In the genomic region with DNA sequence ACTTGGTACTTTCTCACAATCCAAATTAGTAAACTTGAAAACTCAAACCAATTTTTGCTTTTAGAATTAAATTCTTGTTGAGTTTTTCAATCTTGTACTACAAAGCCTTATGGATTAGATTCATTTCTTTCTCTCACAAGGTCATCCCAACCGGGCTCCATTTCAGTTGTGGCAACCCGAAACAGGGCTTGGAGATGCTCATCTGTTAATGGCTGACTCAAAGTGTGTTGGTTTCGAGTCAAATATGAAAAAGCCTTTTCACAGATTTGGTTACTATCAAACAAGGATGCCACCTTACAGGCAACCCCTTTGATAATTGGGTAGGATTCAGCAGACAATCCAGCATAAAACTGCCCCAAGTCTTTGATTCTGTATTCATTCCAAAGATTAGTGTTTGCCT, we compare ENCODE assay signal across 10 cellular contexts. TPM values are rescaled to one million over a fixed set of nuclear protein-coding genes. Genes with fewer than 3 reads are reported as not detected.
DNase-seq lines count a peak whose midpoint lies in the region; ATAC-seq and TF ChIP-seq lines count a peak whose summit lies in the region.
"Had no signal": no experiment of that assay in that cellular context is flagged by ENCODE, and none has a peak within 500 bp of the region (broad histone marks: within the 10 kb centered on the region; RNA-seq: fewer than 3 reads in every experiment).

No MANE protein-coding gene starts in this region.

- peaks cover 27% of the 10 kb centered on the region for H3K36me3 Mint-ChIP-seq in stimulated activated memory B cell treated with anti-CD40 and anti-IgM and Interleukin-4, amounts not matched to agents 10 μg/mL and 1 μg/mL and 100 μg/mL, for 72 hours

- peaks cover 0 to 20% (median 0%) of the 10 kb centered on the region in 3 donors for H3K36me3 ChIP-seq in Peyer's patch

- peak overlapping the region; percentile 45 for H3K4me3 Mint-ChIP-seq in stimulated activated memory B cell treated with anti-CD40 and anti-IgM and Interleukin-4, amounts not matched to agents 10 μg/mL and 1 μg/mL and 100 μg/mL, for 72 hours
- H3K4me3 Mint-ChIP-seq: stimulated activated naive CD8-positive, alpha-beta T cell treated with anti-CD3 and anti-CD28 coated beads, Interleukin-15, Interleukin-2, amounts not matched to agents 100 ng/mL and 50 ng/mL, for 24 hours had no signal

- H3K27me3 Mint-ChIP-seq in stimulated activated memory B cell treated with anti-CD40 and anti-IgM and Interleukin-4, amounts not matched to agents 10 μg/mL and 1 μg/mL and 100 μg/mL, for 72 hours, result no peaks in the 10 kb centered on the region
- H3K27me3 Mint-ChIP-seq: stimulated activated naive CD8-positive, alpha-beta T cell treated with anti-CD3 and anti-CD28 coated beads, Interleukin-15, Interleukin-2, amounts not matched to agents 100 ng/mL and 50 ng/mL, for 24 hours had no signal

- peak overlapping the region in 3 of 4 donors; percentile 95 to 100 (median 97) for H3K27ac ChIP-seq in Peyer's patch

- H3K9me3 ChIP-seq in Peyer's patch (no peaks in the 10 kb centered on the region), iPS-18c (ENCODE audit: control insufficient read depth, insufficient read depth, low read length) (no peaks in the 10 kb centered on the region)

- no peak for TF ChIP-seq CTCF in Peyer's patch (IDR thresholded peaks at IDR 0.05)

- no peak for ATAC-seq in stimulated activated memory B cell treated with anti-CD40 and anti-IgM and Interleukin-4, amounts not matched to agents 10 μg/mL and 1 μg/mL and 100 μg/mL, for 72 hours
- ATAC-seq in GM21529 (IDR thresholded peaks at IDR 0.05; ENCODE audit: unreplicated experiment), result no peak
- no peak for ATAC-seq in HG02852 (IDR thresholded peaks at IDR 0.05; ENCODE audit: unreplicated experiment)

- peaks cover 21% of the 10 kb centered on the region for H3K4me1 Mint-ChIP-seq in stimulated activated memory B cell treated with anti-CD40 and anti-IgM and Interleukin-4, amounts not matched to agents 10 μg/mL and 1 μg/mL and 100 μg/mL, for 72 hours

- H3K9me3 Mint-ChIP-seq in stimulated activated memory B cell treated with anti-CD40 and anti-IgM and Interleukin-4, amounts not matched to agents 10 μg/mL and 1 μg/mL and 100 μg/mL, for 72 hours, result no peaks in the 10 kb centered on the region
- H3K9me3 Mint-ChIP-seq: stimulated activated naive CD8-positive, alpha-beta T cell treated with anti-CD3 and anti-CD28 coated beads, Interleukin-15, Interleukin-2, amounts not matched to agents 100 ng/mL and 50 ng/mL, for 24 hours had no signal

- peak; percentile 37 to 58 for DNase-seq in activated CD4-positive, alpha-beta T cell treated with anti-CD3 and anti-CD28 coated beads, Interleukin-2, amount 50 U/mL, for 48 hours
- DNase-seq in activated CD4-positive, alpha-beta T cell treated with anti-CD3 and anti-CD28 coated beads, Interleukin-2, amount 50 U/mL, for 4 hours, result no peak
- DNase-seq in Peyer's patch, result no peak
- no peak for DNase-seq in NCI-H1105 (lab: John Stamatoyannopoulos, UW)
- DNase-seq: SHP77 had no signal

- no peaks in the 10 kb centered on the region for H3K27me3 ChIP-seq in Peyer's patch

- H3K27ac Mint-ChIP-seq in stimulated activated memory B cell treated with anti-CD40 and anti-IgM and Interleukin-4, amounts not matched to agents 10 μg/mL and 1 μg/mL and 100 μg/mL, for 72 hours, result no peak overlapping the region

- no peak for TF ChIP-seq POLR2A in Peyer's patch (IDR thresholded peaks at IDR 0.05)

- peaks cover 0 to 49% (median 19%) of the 10 kb centered on the region in 4 donors for H3K4me1 ChIP-seq in Peyer's patch

- peak overlapping the region in 2 of 4 donors; percentile 64 to 69 for H3K4me3 ChIP-seq in Peyer's patch
- peak overlapping the region; percentile 90 for H3K4me3 ChIP-seq in iPS-18c (ENCODE audit: insufficient read depth, low read depth, low read length)

RNA-seq across cellular contexts. Expression of gene EPM2AIP1, which starts 1.8 kb away (rescaled TPM):
- 10 to 100 TPM in 2 of 4 donors, 1 to 10 TPM in 2; 7.5 to 17.4 (median 10.6) TPM for total RNA-seq in Peyer's patch

RNA-seq across cellular contexts. Expression of gene MLH1, which starts 2.2 kb away (rescaled TPM):
- total RNA-seq in Peyer's patch, result 100 to 1,000 TPM in 1 of 4 donors, 10 to 100 TPM in 3; 21.4 to 149 (median 27.4) TPM

RNA-seq across cellular contexts. Expression of gene TRANK1, which starts 46.3 kb away (rescaled TPM):
- total RNA-seq in Peyer's patch, result 10 to 100 TPM; 47.9 to 92.6 (median 59.9) TPM

Comparison
In these comparisons a context has a peak if more than half of its experiments do, and no peak if none do; other contexts are left out.
1. DNase-seq: peak in activated CD4-positive, alpha-beta T cell treated with anti-CD3 and anti-CD28 coated beads, Interleukin-2, amount 50 U/mL, for 48 hours (2 of 2); none in activated CD4-positive, alpha-beta T cell treated with anti-CD3 and anti-CD28 coated beads, Interleukin-2, amount 50 U/mL, for 4 hours (0 of 2), Peyer's patch (0 of 3) and NCI-H1105 (single experiment).